ENCODE assay signal across 8 cellular contexts in genomic region chr3:33658971-33659848, GRCh38. TPM values are rescaled to one million over a fixed set of nuclear protein-coding genes. Genes with fewer than 3 reads are reported as not detected.
DNase-seq lines count a peak whose midpoint lies in the region; ATAC-seq and TF ChIP-seq lines count a peak whose summit lies in the region.

No MANE protein-coding gene starts in this region.

- TF ChIP-seq POLR2A in NB4 (IDR thresholded peaks at IDR 0.05; ENCODE audit: extremely low read depth, insufficient read length) = no peak

- H3K27me3 Mint-ChIP-seq in T-helper 17 cell = no peaks in the 10 kb centered on the region
- H3K27me3 Mint-ChIP-seq in effector memory CD8-positive, alpha-beta T cell = no peaks in the 10 kb centered on the region
- no peaks in the 10 kb centered on the region for H3K27me3 Mint-ChIP-seq in stimulated activated naive CD8-positive, alpha-beta T cell treated with anti-CD3 and anti-CD28 coated beads, Interleukin-15, amount 100 ng/mL, for 72 hours

- H3K9ac ChIP-seq in liver (ENCODE audit: low read depth in 1 of 2, low read length in 2 of 2) = peak overlapping the region in 1 of 2 donors; percentile 66

- H3K4me1 ChIP-seq in liver (ENCODE audit: control insufficient read depth in 4 of 4, insufficient read depth in 4 of 4, low read length in 3 of 4) = peaks cover 3 to 8% (median 5%) of the 10 kb centered on the region in 4 donors

- peak overlapping the region; percentile 43 to 69 for H3K27ac ChIP-seq in liver (ENCODE audit: low read depth in 1 of 2, low read length in 2 of 2)

- peak in 1 of 2 donors; percentile 34 for TF ChIP-seq RAD21 in liver (IDR thresholded peaks at IDR 0.05)

- H3K36me3 Mint-ChIP-seq in T-helper 17 cell (ENCODE audit: low read depth) = no peaks in the 10 kb centered on the region
- H3K36me3 Mint-ChIP-seq in effector memory CD8-positive, alpha-beta T cell (ENCODE audit: insufficient read depth) = peaks cover 12% of the 10 kb centered on the region

- H3K36me3 ChIP-seq in liver (ENCODE audit: control insufficient read depth in 4 of 4, insufficient read depth in 3 of 4, low read depth in 1 of 4, low read length in 3 of 4) = no peaks in the 10 kb centered on the region

- H3K4me3 Mint-ChIP-seq in T-helper 17 cell = peak overlapping the region; percentile 25
- peak overlapping the region; percentile 11 to 70 for H3K4me3 Mint-ChIP-seq in effector memory CD8-positive, alpha-beta T cell
- H3K4me3 Mint-ChIP-seq in stimulated activated naive CD8-positive, alpha-beta T cell treated with anti-CD3 and anti-CD28 coated beads, Interleukin-15, amount 100 ng/mL, for 72 hours = peak overlapping the region; percentile 74 to 82

- H3K9me3 ChIP-seq in T-helper 17 cell (ENCODE audit: control insufficient read depth, low read length, poor library complexity, severe bottlenecking) (no peaks in the 10 kb centered on the region), liver (ENCODE audit: control insufficient read depth in 4 of 4, low read length in 3 of 4) (no peaks in the 10 kb centered on the region)

- TF ChIP-seq CTCF in NB4 (IDR thresholded peaks at IDR 0.05; ENCODE audit: low read depth, low read length) (no peak), liver (IDR thresholded peaks at IDR 0.05; ENCODE audit: low read depth, low read length, missing input control) (no peak)

- H3K27ac Mint-ChIP-seq in T-helper 17 cell = no peak overlapping the region
- H3K27ac Mint-ChIP-seq in effector memory CD8-positive, alpha-beta T cell = peak overlapping the region in 1 of 2 donors; percentile 66
- peak overlapping the region in 1 of 2 donors; percentile 22 for H3K27ac Mint-ChIP-seq in stimulated activated naive CD8-positive, alpha-beta T cell treated with anti-CD3 and anti-CD28 coated beads, Interleukin-15, amount 100 ng/mL, for 72 hours

- H3K27me3 ChIP-seq in liver (ENCODE audit: control insufficient read depth in 4 of 4, insufficient read depth in 4 of 4, low read length in 3 of 4) = no peaks in the 10 kb centered on the region

- 32% methylated on average over 16 of the region's 16 CpGs for WGBS in liver

- peaks cover 14% of the 10 kb centered on the region for H3K4me1 Mint-ChIP-seq in T-helper 17 cell
- peaks cover 19 to 28% of the 10 kb centered on the region in 2 donors for H3K4me1 Mint-ChIP-seq in effector memory CD8-positive, alpha-beta T cell (ENCODE audit: low read depth in 2 of 2)
- peaks cover 24% of the 10 kb centered on the region for H3K4me1 Mint-ChIP-seq in stimulated activated naive CD8-positive, alpha-beta T cell treated with anti-CD3 and anti-CD28 coated beads, Interleukin-15, amount 100 ng/mL, for 72 hours

- ATAC-seq in HG02588 (IDR thresholded peaks at IDR 0.05; ENCODE audit: unreplicated experiment) (peak; percentile 86), T-helper 17 cell (peak; percentile 67)
- ATAC-seq in effector memory CD8-positive, alpha-beta T cell (replicated peaks) = peak; percentile 88
- ATAC-seq in stimulated activated naive CD8-positive, alpha-beta T cell treated with anti-CD3 and anti-CD28 coated beads, Interleukin-15, amount 100 ng/mL, for 72 hours = peak; percentile 93

- H3K9me3 Mint-ChIP-seq in effector memory CD8-positive, alpha-beta T cell = no peaks in the 10 kb centered on the region
- H3K9me3 Mint-ChIP-seq in stimulated activated naive CD8-positive, alpha-beta T cell treated with anti-CD3 and anti-CD28 coated beads, Interleukin-15, amount 100 ng/mL, for 72 hours = no peaks in the 10 kb centered on the region

- peak; percentile 29 for DNase-seq in activated gamma-delta T cell treated with Interleukin-2 at 50 U/mL for 16 hours
- DNase-seq in activated gamma-delta T cell (lab: John Stamatoyannopoulos, UW) = no peak
- peak; percentile 76 for DNase-seq in NB4 (ENCODE audit: low read depth)
- DNase-seq in T-helper 17 cell = no peak
- DNase-seq in effector memory CD8-positive, alpha-beta T cell = peak in 2 of 3 experiments; percentile 3 to 19
- DNase-seq in stimulated activated naive CD8-positive, alpha-beta T cell treated with anti-CD3 and anti-CD28 coated beads, Interleukin-15, amount 100 ng/mL, for 72 hours = peak; percentile 15 to 21

- H3K4me3 ChIP-seq in NB4 (ENCODE audit: low read depth, low read length) (peak overlapping the region; percentile 52), liver (ENCODE audit: low read depth in 1 of 3, low read length in 3 of 3) (peak overlapping the region; percentile 1 to 53 (median 37))

TF ChIP-seq in liver, 16 proteins besides CTCF, POLR2A, EP300 and RAD21:
- TF ChIP-seq JUND (IDR thresholded peaks at IDR 0.05) (no peak), TAF1 (conservative IDR thresholded peaks at IDR 0.05) (peak; percentile 50), MAX (IDR thresholded peaks at IDR 0.05) (peak; percentile 48), FOXA1 (IDR thresholded peaks at IDR 0.05) (no peak), RXRA (IDR thresholded peaks at IDR 0.05) (peak in 1 of 2 donors; percentile 36), SP1 (IDR thresholded peaks at IDR 0.05) (peak; percentile 36), ATF3 (IDR thresholded peaks at IDR 0.05) (no peak), YY1 (IDR thresholded peaks at IDR 0.05) (peak; percentile 54), NR2F2 (IDR thresholded peaks at IDR 0.05) (peak; percentile 56)

RNA-seq across cellular contexts. Expression of gene CLASP2, which starts 58.8 kb away (rescaled TPM):
- total RNA-seq in T-helper 17 cell (10 to 100 TPM; 69.0 to 74.2 TPM), liver (10 to 100 TPM; 27.2 to 27.6 TPM)
- 1 to 10 TPM; 3.7 to 7.4 TPM for polyA plus RNA-seq in liver

Comparison
In these comparisons a context has a peak if more than half of its experiments do, and no peak if none do; other contexts are left out.
1. DNase-seq: peak in activated gamma-delta T cell treated with Interleukin-2 at 50 U/mL for 16 hours (single experiment), NB4 (single experiment), effector memory CD8-positive, alpha-beta T cell (2 of 3) and stimulated activated naive CD8-positive, alpha-beta T cell treated with anti-CD3 and anti-CD28 coated beads, Interleukin-15, amount 100 ng/mL, for 72 hours (2 of 2); none in activated gamma-delta T cell (single experiment) and T-helper 17 cell (0 of 3).
2. H3K4me3 Mint-ChIP-seq: peak in every context shown above with its lines; median percentile 78 in stimulated activated naive CD8-positive, alpha-beta T cell treated with anti-CD3 and anti-CD28 coated beads, Interleukin-15, amount 100 ng/mL, for 72 hours; 40 in effector memory CD8-positive, alpha-beta T cell; 25 in T-helper 17 cell.
3. Peak in every context shown above with its lines, with median percentiles within 50 percentile points of each other: ATAC-seq.